ENCODE assay signal across 9 cellular contexts in genomic region chr11:2150206-2150847, GRCh38. TPM values are rescaled to one million over a fixed set of nuclear protein-coding genes. Genes with fewer than 3 reads are reported as not detected.
DNase-seq lines count a peak whose midpoint lies in the region; ATAC-seq, FAIRE-seq and TF ChIP-seq lines count a peak whose summit lies in the region.
"Had no signal": no experiment of that assay in that cellular context is flagged by ENCODE, and none has a peak within 500 bp of the region (broad histone marks: within the 10 kb centered on the region; RNA-seq: fewer than 3 reads in every experiment).

No MANE protein-coding gene starts in this region.

- no peaks in the 10 kb centered on the region for H3K79me2 ChIP-seq in keratinocyte (ENCODE audit: control insufficient read depth, insufficient read depth, low read length)

- H3K36me3 ChIP-seq in keratinocyte (ENCODE audit: control insufficient read depth in 2 of 2, extremely low read depth in 1 of 2, insufficient read depth in 2 of 2, low read length in 2 of 2) = no peaks in the 10 kb centered on the region

- no peak overlapping the region for H3K9ac ChIP-seq in keratinocyte (ENCODE audit: control insufficient read depth, extremely low read depth, insufficient read depth, low read length)

- FAIRE-seq in keratinocyte (lab: Jason Lieb, UNC) = no peak
- FAIRE-seq: GM18507 had no signal

- dilution Hi-C loops in keratinocyte (cut with MboI; ENCODE audit: extremely low pct_ligation_motif_present, low sequenced_read_pairs) = no loop called here

- H3K4me1 ChIP-seq in keratinocyte (ENCODE audit: control insufficient read depth, extremely low read depth, insufficient read depth, low read length) = peaks cover 5% of the 10 kb centered on the region

- H3K9me3 ChIP-seq in keratinocyte (ENCODE audit: control insufficient read depth, low read depth, low read length) = no peaks in the 10 kb centered on the region

- no peak overlapping the region for H2AFZ ChIP-seq in keratinocyte (ENCODE audit: control insufficient read depth, low read length)

- DNase-seq in AG08395 (ENCODE audit: low spot score) = peak; percentile 36
- no peak for DNase-seq in HFF-Myc (ENCODE audit: extremely low read depth, low read depth)
- DNase-seq in keratinocyte (ENCODE audit: low read depth, low spot score) = no peak
- no peak for DNase-seq in GM10248 (ENCODE audit: extremely low spot score)

- H3K27ac ChIP-seq in VCaP (no peak overlapping the region), keratinocyte (ENCODE audit: control insufficient read depth, insufficient read depth, low read length) (no peak overlapping the region)

- CTCF ChIA-PET in GM10248 (lab: Yijun Ruan, JAX) = interaction anchor here (0.9 to 17.4 kb wide), 48 partner anchors 8 to 515 kb away, joined by 3 to 561 read pairs (median 6); partner anchors contain the start of genes INS, KRTAP5-6, SYT8 and TNNI2

- POLR2A ChIA-PET in GM10248 (lab: Yijun Ruan, JAX) = no interaction called here

- TF ChIP-seq CTCF in HFF-Myc (IDR thresholded peaks at IDR 0.05; ENCODE audit: low read depth, low read length, missing control alignments) = peak; percentile 35
- peak; percentile 75 for TF ChIP-seq CTCF in VCaP (conservative IDR thresholded peaks at IDR 0.05)
- peak; percentile 36 to 63 (median 53) for TF ChIP-seq CTCF in keratinocyte (optimal IDR thresholded peaks at IDR 0.05 in 1 of 3, IDR thresholded peaks at IDR 0.05 in 1 of 3, conservative IDR thresholded peaks at IDR 0.05 in 1 of 3; ENCODE audit: extremely low read depth in 1 of 3, insufficient read depth in 2 of 3, low read length in 3 of 3)
- no peak for TF ChIP-seq CTCF in GM10248 (IDR thresholded peaks at IDR 0.05; ENCODE audit: control extremely low read depth, extremely low read depth, low read depth, missing control alignments)

- ATAC-seq in GM21526 (IDR thresholded peaks at IDR 0.05; ENCODE audit: low FRiP score, unreplicated experiment) (no peak), GM19452 (IDR thresholded peaks at IDR 0.05; ENCODE audit: unreplicated experiment) (no peak), GM18909 (IDR thresholded peaks at IDR 0.05; ENCODE audit: poor library complexity, unreplicated experiment) (no peak)

- no peaks in the 10 kb centered on the region for H3K9me1 ChIP-seq in keratinocyte (ENCODE audit: control insufficient read depth, extremely low read depth, insufficient read depth, low read length)

- H3K4me2 ChIP-seq in keratinocyte (ENCODE audit: control insufficient read depth, extremely low read depth, insufficient read depth, low read depth, low read length) = no peak overlapping the region

- peaks cover 62% of the 10 kb centered on the region for H3K27me3 ChIP-seq in keratinocyte (ENCODE audit: control insufficient read depth, extremely low read depth, insufficient read depth, low read length)

- peaks cover 4% of the 10 kb centered on the region for H4K20me1 ChIP-seq in keratinocyte (ENCODE audit: control insufficient read depth, extremely low read depth, insufficient read depth, low read length)

- H3K4me3 ChIP-seq in HFF-Myc (replicated peaks; ENCODE audit: low read depth, low read length) (no peak overlapping the region), keratinocyte (ENCODE audit: control insufficient read depth in 2 of 3, extremely low read depth in 1 of 3, insufficient read depth in 2 of 3, low read depth in 1 of 3, low read length in 3 of 3) (no peak overlapping the region)

RNA-seq across cellular contexts. Expression of gene INS, which starts 10.7 kb away (rescaled TPM):
- not detected in 3 replicates for polyA plus RNA-seq in keratinocyte
- not detected for polyA plus RNA-seq in keratinocyte (2011; ENCODE audit: low read depth)
- not detected in 2 replicates for polyA plus RNA-seq in keratinocyte (2011; cell fraction: cytosol; rRNA removed)
- not detected in 2 replicates for polyA plus RNA-seq in keratinocyte (2011; cell fraction: nucleus; rRNA removed)
- polyA plus RNA-seq in keratinocyte (2012; ENCODE audit: low replicate concordance) = not detected in 2 replicates
- polyA minus RNA-seq in keratinocyte = not detected in 3 replicates
- polyA minus RNA-seq in keratinocyte (2011; cell fraction: cytosol; rRNA and poly(A)+ RNA removed) = not detected
- not detected in 2 replicates for polyA minus RNA-seq in keratinocyte (2011; cell fraction: nucleus; rRNA and poly(A)+ RNA removed)

RNA-seq across cellular contexts. Expression of gene IGF2, which starts 11.1 kb away (rescaled TPM):
- 0.01 TPM in 2 of 3 replicates, not detected in the other for polyA plus RNA-seq in keratinocyte
- 0.86 TPM for polyA plus RNA-seq in keratinocyte (2011; ENCODE audit: low read depth)
- polyA plus RNA-seq in keratinocyte (2011; cell fraction: cytosol; rRNA removed) = 0.02 and 0.08 TPM in 2 replicates
- polyA plus RNA-seq in keratinocyte (2011; cell fraction: nucleus; rRNA removed) = 0.11 and 0.15 TPM in 2 replicates
- 0.63 and 1.9 TPM in 2 replicates for polyA plus RNA-seq in keratinocyte (2012; ENCODE audit: low replicate concordance)
- 0.85 TPM in 1 of 3 replicates, not detected in the others for polyA minus RNA-seq in keratinocyte
- not detected for polyA minus RNA-seq in keratinocyte (2011; cell fraction: cytosol; rRNA and poly(A)+ RNA removed)
- polyA minus RNA-seq in keratinocyte (2011; cell fraction: nucleus; rRNA and poly(A)+ RNA removed) = 0.11 TPM in 1 of 2 replicates, not detected in the other

RNA-seq across cellular contexts. Expression of gene TH, which starts 21.3 kb away (rescaled TPM):
- 0.50 to 0.86 TPM (median 0.67 TPM) in 3 replicates for polyA plus RNA-seq in keratinocyte
- polyA plus RNA-seq in keratinocyte (2011; ENCODE audit: low read depth) = not detected
- 0.32 and 0.90 TPM in 2 replicates for polyA plus RNA-seq in keratinocyte (2011; cell fraction: cytosol; rRNA removed)
- polyA plus RNA-seq in keratinocyte (2011; cell fraction: nucleus; rRNA removed) = 1.2 and 2.6 TPM in 2 replicates
- polyA plus RNA-seq in keratinocyte (2012; ENCODE audit: low replicate concordance) = 0.31 and 1.4 TPM in 2 replicates
- polyA minus RNA-seq in keratinocyte = 0.16 to 0.43 TPM in 2 of 3 replicates, not detected in the other
- polyA minus RNA-seq in keratinocyte (2011; cell fraction: cytosol; rRNA and poly(A)+ RNA removed) = 0.96 TPM
- polyA minus RNA-seq in keratinocyte (2011; cell fraction: nucleus; rRNA and poly(A)+ RNA removed) = 0.78 TPM in 1 of 2 replicates, not detected in the other
